14 cellular contexts compared by ENCODE assay signal in the genomic region with DNA sequence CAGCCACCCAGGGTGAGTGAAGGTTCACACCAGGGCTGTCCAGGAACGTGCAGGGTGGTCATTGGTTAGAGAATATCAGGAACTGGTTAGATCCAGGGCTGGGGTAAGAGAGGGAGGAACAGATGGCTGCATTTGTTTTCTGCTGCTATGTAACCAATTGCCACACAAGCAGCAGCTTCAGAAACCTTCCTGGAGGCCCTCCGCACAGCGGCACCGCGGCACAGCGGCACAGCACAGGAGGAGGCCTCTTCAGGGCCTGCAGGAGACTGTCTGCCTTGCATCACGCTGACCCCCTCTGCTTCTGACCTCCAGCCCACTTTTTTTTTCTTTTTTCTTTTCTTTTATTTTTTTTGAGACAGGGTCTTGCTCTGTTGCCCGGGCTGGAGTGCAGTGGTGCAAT.
A peak's percentile ranks its signal among the peaks of the same experiment; 100 is the strongest.
DNase-seq lines count a peak whose midpoint lies in the region; ATAC-seq lines count a peak whose summit lies in the region.
"Had no signal": no experiment of that assay in that cellular context is flagged by ENCODE, and none has a peak within 500 bp of the region (broad histone marks: within the 10 kb centered on the region; RNA-seq: fewer than 3 reads in every experiment).

No MANE protein-coding gene starts in this region.

- no peak overlapping the region for H2BK5ac ChIP-seq in mesenchymal stem cell (ENCODE audit: low read depth, low read length, poor library complexity, severe bottlenecking)

- H2BK12ac ChIP-seq in mesenchymal stem cell (ENCODE audit: low read length in 2 of 2), result no peak overlapping the region

- no peak overlapping the region for H3K9ac ChIP-seq in mesenchymal stem cell (ENCODE audit: low read length)
- H3K9ac ChIP-seq: BLaER1 treated with 17β-estradiol and CSF1 and Interleukin-3, amounts not matched to agents 10 nM and 100 nM; GM23248 had no signal

- no peak overlapping the region for H3K4me2 ChIP-seq in mesenchymal stem cell (ENCODE audit: low read length, poor library complexity, severe bottlenecking)

- no peaks in the 10 kb centered on the region for H3K9me3 ChIP-seq in mesenchymal stem cell (ENCODE audit: control insufficient read depth, low read length)
- H3K9me3 ChIP-seq: BLaER1 treated with 17β-estradiol and CSF1 and Interleukin-3, amounts not matched to agents 10 nM and 100 nM had no signal

- H3K36me3 ChIP-seq in mesenchymal stem cell (ENCODE audit: control insufficient read depth in 1 of 2, insufficient read depth in 2 of 2, low read depth in 1 of 2, low read length in 2 of 2), result no peaks in the 10 kb centered on the region
- H3K36me3 ChIP-seq: BLaER1 treated with 17β-estradiol and CSF1 and Interleukin-3, amounts not matched to agents 10 nM and 100 nM had no signal

- no peak overlapping the region for H2BK120ac ChIP-seq in mesenchymal stem cell (ENCODE audit: low read depth, low read length)

- no peak overlapping the region for H3K27ac ChIP-seq in mesenchymal stem cell (ENCODE audit: low read length, poor library complexity, severe bottlenecking)
- H3K27ac ChIP-seq: BLaER1 treated with 17β-estradiol and CSF1 and Interleukin-3, amounts not matched to agents 10 nM and 100 nM; GM23248 had no signal

- H3K23ac ChIP-seq in mesenchymal stem cell (ENCODE audit: low read length in 2 of 2), result no peak overlapping the region

- no peak overlapping the region for H3K18ac ChIP-seq in mesenchymal stem cell (ENCODE audit: low read depth in 1 of 2, low read length in 2 of 2)

- H3K4me1 ChIP-seq in mesenchymal stem cell (ENCODE audit: control insufficient read depth, insufficient read depth, low read depth, low read length), result peaks cover 11% of the 10 kb centered on the region

- H2BK15ac ChIP-seq in mesenchymal stem cell (ENCODE audit: low read depth, poor library complexity, severe bottlenecking), result peak overlapping the region; percentile 45

- H3K27me3 ChIP-seq in mesenchymal stem cell (ENCODE audit: control insufficient read depth in 1 of 2, insufficient read depth in 1 of 2, low read length in 2 of 2), result peaks cover 49 to 76% of the 10 kb centered on the region in 2 experiments

- H3K4ac ChIP-seq in mesenchymal stem cell (ENCODE audit: low read depth in 1 of 2, low read length in 2 of 2), result no peak overlapping the region

- H2AFZ ChIP-seq in mesenchymal stem cell (ENCODE audit: low read depth, low read length), result no peak overlapping the region
- H2AFZ ChIP-seq: GM23248 had no signal

- 90% methylated on average over 6 of the region's 8 CpGs for WGBS in mesenchymal stem cell

- ATAC-seq in HG02973 (IDR thresholded peaks at IDR 0.05; ENCODE audit: unreplicated experiment), result no peak

- H2AK5ac ChIP-seq in mesenchymal stem cell (ENCODE audit: low read length, severe bottlenecking), result no peak overlapping the region

- H3K4me3 ChIP-seq in mesenchymal stem cell (ENCODE audit: insufficient read depth in 1 of 2, low read depth in 1 of 2, low read length in 2 of 2), result no peak overlapping the region
- H3K4me3 ChIP-seq: BLaER1 treated with 17β-estradiol and CSF1 and Interleukin-3, amounts not matched to agents 10 nM and 100 nM; GM23248 had no signal

- no peak overlapping the region for H3K14ac ChIP-seq in mesenchymal stem cell (ENCODE audit: low read length in 2 of 2)

- no peaks in the 10 kb centered on the region for H3K79me1 ChIP-seq in mesenchymal stem cell (replicated peaks; ENCODE audit: low read length, poor library complexity, severe bottlenecking)

- H4K8ac ChIP-seq in mesenchymal stem cell (ENCODE audit: low read length), result no peak overlapping the region

- H4K91ac ChIP-seq in mesenchymal stem cell (ENCODE audit: low read length), result no peak overlapping the region

- DNase-seq in NCI-H1694 treated with DMSO at 0.1 percent for 48 hours (lab: John Stamatoyannopoulos, UW) (peak; percentile 18), NCI-H1694 (lab: John Stamatoyannopoulos, UW) (no peak), NCI-H345 treated with DMSO at 0.1 percent for 48 hours (lab: John Stamatoyannopoulos, UW; ENCODE audit: unreplicated experiment) (peak; percentile 3), mesenchymal stem cell (no peak), NCI-H526 (lab: John Stamatoyannopoulos, UW) (no peak), NK-92 (lab: John Stamatoyannopoulos, UW; ENCODE audit: unreplicated experiment) (no peak)
- DNase-seq: 8988T; AML-193; CD4-positive, CD25-positive, alpha-beta regulatory T cell; DMS79; GM23248; H7 had no signal

Comparison
In these comparisons a context has a peak if more than half of its experiments do, and no peak if none do; other contexts are left out.
1. DNase-seq: peak in NCI-H1694 treated with DMSO at 0.1 percent for 48 hours (single experiment) and NCI-H345 treated with DMSO at 0.1 percent for 48 hours (single experiment); none in NCI-H1694 (single experiment), mesenchymal stem cell (single experiment), NCI-H526 (0 of 2) and NK-92 (single experiment).